ENCODE assay signal across 1 cellular context in genomic region chr6:20217476-20217855, GRCh38.
TF ChIP-seq lines count a peak whose summit lies in the region.

No MANE protein-coding gene starts in this region.

TF ChIP-seq in SK-N-SH, 30 proteins besides CTCF, POLR2A, EP300 and RAD21:
- TF ChIP-seq REST (IDR thresholded peaks at IDR 0.05; ENCODE audit: low read depth, low read length) = no peak
- TF ChIP-seq JUND (IDR thresholded peaks at IDR 0.05) = no peak
- no peak for TF ChIP-seq NFIC (IDR thresholded peaks at IDR 0.05; ENCODE audit: borderline replicate concordance)
- no peak for TF ChIP-seq MAX (IDR thresholded peaks at IDR 0.05; ENCODE audit: low read depth)
- no peak for TF ChIP-seq MXI1 (IDR thresholded peaks at IDR 0.05; ENCODE audit: low read depth, low read length)
- TF ChIP-seq ELF1 (IDR thresholded peaks at IDR 0.05) = no peak
- no peak for TF ChIP-seq SMC3 (IDR thresholded peaks at IDR 0.05; ENCODE audit: low read depth, low read length)
- no peak for TF ChIP-seq USF1 (IDR thresholded peaks at IDR 0.05; ENCODE audit: borderline replicate concordance, low read depth)
- TF ChIP-seq FOXJ3 (CRISPR knock-in tag; IDR thresholded peaks at IDR 0.05) = no peak
- TF ChIP-seq PBX3 (IDR thresholded peaks at IDR 0.05) = no peak
